Comparison of ENCODE assay signal across 18 cellular contexts in genomic region chr1:2645776-2646175, GRCh38. TPM values are rescaled to one million over a fixed set of nuclear protein-coding genes. Genes with fewer than 3 reads are reported as not detected.
DNase-seq lines count a peak whose midpoint lies in the region; FAIRE-seq and TF ChIP-seq lines count a peak whose summit lies in the region.
"Had no signal": no experiment of that assay in that cellular context is flagged by ENCODE, and none has a peak within 500 bp of the region (broad histone marks: within the 10 kb centered on the region; RNA-seq: fewer than 3 reads in every experiment).

No MANE protein-coding gene starts in this region.

- H3K27ac ChIP-seq in ovary (no peak overlapping the region), small intestine (ENCODE audit: low read depth in 1 of 2, low read length in 1 of 2) (no peak overlapping the region)

- H3K36me3 Mint-ChIP-seq in IgD-negative memory B cell, result no peaks in the 10 kb centered on the region
- H3K36me3 Mint-ChIP-seq in chondrocyte (ENCODE audit: low read depth), result no peaks in the 10 kb centered on the region

- no peaks in the 10 kb centered on the region for H3K36me3 ChIP-seq in ovary
- no peaks in the 10 kb centered on the region for H3K36me3 ChIP-seq in small intestine (ENCODE audit: control insufficient read depth in 2 of 2, insufficient read depth in 2 of 2, low read length in 2 of 2)

- no peak for TF ChIP-seq POLR2A in ovary (IDR thresholded peaks at IDR 0.05)

- H3K9me3 Mint-ChIP-seq in IgD-negative memory B cell (peaks cover 0 to 15% (median 7%) of the 10 kb centered on the region in 3 donors), chondrocyte (ENCODE audit: low read depth) (peaks cover 16% of the 10 kb centered on the region)

- TF ChIP-seq EP300 in ovary (IDR thresholded peaks at IDR 0.05), result no peak

- peak overlapping the region in 1 of 4 donors; percentile 39 for H3K4me3 Mint-ChIP-seq in IgD-negative memory B cell
- no peak overlapping the region for H3K4me3 Mint-ChIP-seq in chondrocyte (ENCODE audit: unreplicated experiment)

- TF ChIP-seq CTCF in chondrocyte (IDR thresholded peaks at IDR 0.05) (no peak), ovary (IDR thresholded peaks at IDR 0.05) (no peak)

- intact Hi-C loops in ovary (cut with DNase I), result no loop called here

- 77 to 86% (median 81%) methylated on average over 11 of the region's 11 CpGs for WGBS in ovary, 3 donors
- WGBS in small intestine, 3 donors, result 83 to 84% (median 83%) methylated on average over 11 of the region's 11 CpGs

- H3K4me3 ChIP-seq in ovary, result no peak overlapping the region
- no peak overlapping the region for H3K4me3 ChIP-seq in small intestine (ENCODE audit: low read depth in 1 of 2, low read length in 2 of 2)

- H3K27ac Mint-ChIP-seq in IgD-negative memory B cell, result peak overlapping the region in 2 of 3 donors; percentile 39 to 84
- no peak overlapping the region for H3K27ac Mint-ChIP-seq in chondrocyte (ENCODE audit: unreplicated experiment)

- H3K9me3 ChIP-seq in ovary (no peaks in the 10 kb centered on the region), small intestine (ENCODE audit: control insufficient read depth, low read depth) (peaks cover 1% of the 10 kb centered on the region)

- peak; percentile 41 for DNase-seq in activated effector memory CD4-positive, alpha-beta T cell treated with anti-CD3 and anti-CD28 coated beads, Interleukin-2, amount 50 U/mL, for 16 hours
- no peak for DNase-seq in activated effector memory CD4-positive, alpha-beta T cell treated with Interleukin-2 at 50 U/mL for 16 hours
- DNase-seq in chondrocyte (ENCODE audit: low spot score) (peak; percentile 71), ovary (peak in 3 of 5 donors; percentile 7 to 27 (median 10)), HK-2 (ENCODE audit: unreplicated experiment) (no peak), small intestine (no peak)
- DNase-seq: C1 segment of cervical spinal cord, GOT3, MM.1S, NCI-H1092 treated with DMSO at 0.1 percent for 48 hours, NCI-H2081 treated with DMSO at 0.1 percent for 48 hours, NCI-H446 treated with DMSO at 0.1 percent for 48 hours, NCI-H69, SHP77 had no signal

- FAIRE-seq in small intestine (lab: Jason Lieb, UNC), result no peak
- FAIRE-seq: D721Med, GM12891 had no signal

- peaks cover 3 to 4% (median 4%) of the 10 kb centered on the region in 3 donors for H3K4me1 Mint-ChIP-seq in IgD-negative memory B cell
- peaks cover 9% of the 10 kb centered on the region for H3K4me1 Mint-ChIP-seq in chondrocyte (ENCODE audit: low read depth)

- H3K27me3 ChIP-seq in ovary, result no peaks in the 10 kb centered on the region
- no peaks in the 10 kb centered on the region for H3K27me3 ChIP-seq in small intestine (ENCODE audit: control insufficient read depth in 2 of 2, insufficient read depth in 2 of 2, low read length in 2 of 2)

- H3K4me1 ChIP-seq in ovary (ENCODE audit: insufficient read depth) (peaks cover 6% of the 10 kb centered on the region), small intestine (ENCODE audit: control insufficient read depth in 2 of 2, insufficient read depth in 1 of 2, low read depth in 1 of 2, low read length in 1 of 2) (peaks cover 3 to 4% of the 10 kb centered on the region in 2 donors)

- H3K27me3 Mint-ChIP-seq in IgD-negative memory B cell (no peaks in the 10 kb centered on the region), chondrocyte (ENCODE audit: low read depth) (no peaks in the 10 kb centered on the region)

RNA-seq across cellular contexts. Expression of gene MMEL1, which starts 13.0 kb away (rescaled TPM):
- 5.8 TPM for polyA plus RNA-seq in IgD-negative memory B cell
- total RNA-seq in chondrocyte, result 0.62 to 0.92 TPM in 2 of 3 replicates, not detected in the other
- total RNA-seq in ovary, result 1 to 10 TPM in 3 of 7 donors, under 1 TPM in 1, not detected in 3; 0.45 to 7.9 (median 1.1) TPM
- polyA plus RNA-seq in ovary, result 1 to 10 TPM in 1 of 2 donors, under 1 TPM in 1; 0.42 to 1.1 TPM
- polyA plus RNA-seq in small intestine, result 10 to 100 TPM in 2 of 3 donors, 1 to 10 TPM in 1; 7.6 to 35.4 (median 22.6) TPM
- total RNA-seq: LHCN-M2 had no signal

RNA-seq across cellular contexts. Expression of gene PRXL2B, which starts 59.2 kb away (rescaled TPM):
- polyA plus RNA-seq in IgD-negative memory B cell (20.3 TPM), ovary (1 to 10 TPM; 7.0 to 9.6 TPM), small intestine (10 to 100 TPM; 28.9 to 48.1 (median 46.3) TPM)
- total RNA-seq in chondrocyte (20.4 to 25.6 TPM (median 22.4 TPM) in 3 replicates), ovary (10 to 100 TPM in 6 of 7 donors, 1 to 10 TPM in 1; 3.2 to 34.1 (median 20.2) TPM)

Comparison
In these comparisons a context has a peak if more than half of its experiments do, and no peak if none do; other contexts are left out.
1. DNase-seq: peak in activated effector memory CD4-positive, alpha-beta T cell treated with anti-CD3 and anti-CD28 coated beads, Interleukin-2, amount 50 U/mL, for 16 hours (single experiment), chondrocyte (single experiment) and ovary (3 of 5); none in activated effector memory CD4-positive, alpha-beta T cell treated with Interleukin-2 at 50 U/mL for 16 hours (single experiment), HK-2 (single experiment) and small intestine (single experiment).